22 cellular contexts compared by ENCODE assay signal in the genomic region with DNA sequence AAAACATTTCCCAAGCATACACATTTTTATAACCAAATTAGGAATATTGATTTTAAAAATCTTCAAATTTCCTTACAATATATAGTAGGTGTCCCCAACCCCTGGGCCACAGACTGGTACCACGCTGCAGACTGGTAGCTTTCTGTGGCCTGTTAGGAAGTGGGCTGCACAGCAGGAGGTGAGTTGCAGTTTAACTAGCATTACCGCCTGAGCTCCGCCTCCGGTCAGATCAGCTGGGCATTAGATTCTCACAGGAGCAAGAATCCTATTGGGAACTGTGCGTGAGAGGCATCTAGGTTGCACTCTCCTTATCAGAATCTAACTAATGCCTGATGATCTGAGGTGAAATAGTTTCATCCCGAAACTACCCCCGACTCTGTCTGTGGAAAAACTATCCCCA.
A peak's percentile ranks its signal among the peaks of the same experiment; 100 is the strongest.
DNase-seq lines count a peak whose midpoint lies in the region; TF ChIP-seq lines count a peak whose summit lies in the region.
"Had no signal": no experiment of that assay in that cellular context is flagged by ENCODE, and none has a peak within 500 bp of the region (broad histone marks: within the 10 kb centered on the region; RNA-seq: fewer than 3 reads in every experiment).

No MANE protein-coding gene starts in this region.

- TF ChIP-seq EP300 in esophagus muscularis mucosa (IDR thresholded peaks at IDR 0.05), result no peak

- H3K4me3 Mint-ChIP-seq in chondrocyte (ENCODE audit: unreplicated experiment), result no peak overlapping the region
- H3K4me3 Mint-ChIP-seq: CD14-positive monocyte had no signal

- H3K4me1 ChIP-seq in iPS DF 6.9 (ENCODE audit: control insufficient read depth, insufficient read depth, low read length), result 0 out of 2 replicates have a peak, but pooled peaks cover 2% of the 10 kb centered on the region
- H3K4me1 ChIP-seq in spleen, result no peaks in the 10 kb centered on the region
- H3K4me1 ChIP-seq in esophagus muscularis mucosa, result no peaks in the 10 kb centered on the region
- H3K4me1 ChIP-seq in testis, result no peaks in the 10 kb centered on the region
- H3K4me1 ChIP-seq: BE2C, HAP-1, SJSA1 had no signal

- no CpG with 5 or more reads among the region's 7 CpGs for WGBS in iPS DF 6.9 (ENCODE audit: insufficient coverage, insufficient read length)
- 85 to 94% (median 90%) methylated on average over 7 of the region's 7 CpGs for WGBS in spleen, 5 donors
- WGBS in esophagus muscularis mucosa, result 85% methylated on average over 7 of the region's 7 CpGs
- WGBS in testis, 2 donors, result 68 to 78% methylated on average over 6 to 7 of the region's 7 CpGs

- TF ChIP-seq CTCF in chondrocyte (IDR thresholded peaks at IDR 0.05) (no peak), spleen (IDR thresholded peaks at IDR 0.05 in 8 of 11, conservative IDR thresholded peaks at IDR 0.05 in 3 of 11) (no peak), esophagus muscularis mucosa (IDR thresholded peaks at IDR 0.05) (no peak), testis (IDR thresholded peaks at IDR 0.05) (no peak)

- intact Hi-C loops in spleen (cut with DNase I; ENCODE audit: low total_unique reads) (no loop called here), esophagus muscularis mucosa (cut with DNase I) (no loop called here), testis (cut with DNase I; ENCODE audit: low total_unique reads) (no loop called here)

- H3K27me3 Mint-ChIP-seq in chondrocyte (ENCODE audit: low read depth), result no peaks in the 10 kb centered on the region

- no peaks in the 10 kb centered on the region for H3K36me3 Mint-ChIP-seq in chondrocyte (ENCODE audit: low read depth)
- H3K36me3 Mint-ChIP-seq: CD14-positive monocyte had no signal

- H3K4me1 Mint-ChIP-seq in chondrocyte (ENCODE audit: low read depth), result no peaks in the 10 kb centered on the region
- H3K4me1 Mint-ChIP-seq: CD14-positive monocyte had no signal

- H3K27ac ChIP-seq in iPS DF 6.9 (ENCODE audit: low read length), result no peak overlapping the region
- no peak overlapping the region for H3K27ac ChIP-seq in spleen
- no peak overlapping the region for H3K27ac ChIP-seq in esophagus muscularis mucosa (replicated peaks in 1 of 4)
- H3K27ac ChIP-seq in testis, result no peak overlapping the region
- H3K27ac ChIP-seq: 22Rv1, SJSA1 had no signal

- H3K4me3 ChIP-seq in iPS DF 6.9 (ENCODE audit: low read length) (no peak overlapping the region), spleen (no peak overlapping the region), esophagus muscularis mucosa (no peak overlapping the region), testis (no peak overlapping the region)
- H3K4me3 ChIP-seq: HAP-1, SJSA1 had no signal

- H3K9me3 ChIP-seq in iPS DF 6.9 (ENCODE audit: control insufficient read depth, insufficient read depth, low read length) (no peaks in the 10 kb centered on the region), spleen (peaks cover 0 to 4% (median under 1%) of the 10 kb centered on the region in 8 donors), esophagus muscularis mucosa (no peaks in the 10 kb centered on the region), testis (no peaks in the 10 kb centered on the region)
- H3K9me3 ChIP-seq: BE2C, HAP-1, SJSA1 had no signal

- DNase-seq in DMS53 (lab: John Stamatoyannopoulos, UW), result peak; percentile 9
- DNase-seq in DMS53 treated with DMSO at 0.1 percent for 48 hours (lab: John Stamatoyannopoulos, UW; ENCODE audit: unreplicated experiment), result no peak
- peak; percentile 37 for DNase-seq in chondrocyte (ENCODE audit: low spot score)
- DNase-seq in iPS DF 6.9 (ENCODE audit: low read depth, low spot score), result peak; percentile 13
- peak; percentile 45 for DNase-seq in spleen
- no peak for DNase-seq in HCEC 1CT
- DNase-seq in esophagus muscularis mucosa (ENCODE audit: extremely low spot score), result no peak
- DNase-seq in testis, result no peak
- DNase-seq: BE2C, Calu3, KBM-7, NCI-H1105 treated with DMSO at 0.1 percent for 48 hours, NCI-H146, NCI-H2029, NCI-H446 treated with DMSO at 0.1 percent for 48 hours, NCI-H526, Right ventricle myocardium superior, RPMI8226 had no signal

- no peaks in the 10 kb centered on the region for H3K9me3 Mint-ChIP-seq in chondrocyte (ENCODE audit: low read depth)

- no peaks in the 10 kb centered on the region for H3K27me3 ChIP-seq in iPS DF 6.9 (ENCODE audit: control insufficient read depth, insufficient read depth, low read length)
- H3K27me3 ChIP-seq in spleen (replicated peaks in 1 of 7), result no peaks in the 10 kb centered on the region
- no peaks in the 10 kb centered on the region for H3K27me3 ChIP-seq in esophagus muscularis mucosa
- H3K27me3 ChIP-seq in testis, result no peaks in the 10 kb centered on the region
- H3K27me3 ChIP-seq: BE2C, SJSA1 had no signal

- H3K36me3 ChIP-seq in iPS DF 6.9 (ENCODE audit: control insufficient read depth, insufficient read depth, low read length) (no peaks in the 10 kb centered on the region), spleen (no peaks in the 10 kb centered on the region), esophagus muscularis mucosa (no peaks in the 10 kb centered on the region), testis (ENCODE audit: low read depth, missing control alignments) (no peaks in the 10 kb centered on the region)
- H3K36me3 ChIP-seq: BE2C, HAP-1, SJSA1 had no signal

- H3K27ac Mint-ChIP-seq in chondrocyte (ENCODE audit: unreplicated experiment), result no peak overlapping the region
- H3K27ac Mint-ChIP-seq: CD14-positive monocyte had no signal

- TF ChIP-seq POLR2A in spleen (IDR thresholded peaks at IDR 0.05) (no peak), esophagus muscularis mucosa (IDR thresholded peaks at IDR 0.05; ENCODE audit: low read depth) (no peak), testis (IDR thresholded peaks at IDR 0.05) (no peak)

Comparison
In these comparisons a context has a peak if more than half of its experiments do, and no peak if none do; other contexts are left out.
1. DNase-seq: peak in DMS53 (single experiment), chondrocyte (single experiment), iPS DF 6.9 (single experiment) and spleen (single experiment); none in DMS53 treated with DMSO at 0.1 percent for 48 hours (single experiment), HCEC 1CT (single experiment), esophagus muscularis mucosa (single experiment) and testis (single experiment).